In the genomic region with DNA sequence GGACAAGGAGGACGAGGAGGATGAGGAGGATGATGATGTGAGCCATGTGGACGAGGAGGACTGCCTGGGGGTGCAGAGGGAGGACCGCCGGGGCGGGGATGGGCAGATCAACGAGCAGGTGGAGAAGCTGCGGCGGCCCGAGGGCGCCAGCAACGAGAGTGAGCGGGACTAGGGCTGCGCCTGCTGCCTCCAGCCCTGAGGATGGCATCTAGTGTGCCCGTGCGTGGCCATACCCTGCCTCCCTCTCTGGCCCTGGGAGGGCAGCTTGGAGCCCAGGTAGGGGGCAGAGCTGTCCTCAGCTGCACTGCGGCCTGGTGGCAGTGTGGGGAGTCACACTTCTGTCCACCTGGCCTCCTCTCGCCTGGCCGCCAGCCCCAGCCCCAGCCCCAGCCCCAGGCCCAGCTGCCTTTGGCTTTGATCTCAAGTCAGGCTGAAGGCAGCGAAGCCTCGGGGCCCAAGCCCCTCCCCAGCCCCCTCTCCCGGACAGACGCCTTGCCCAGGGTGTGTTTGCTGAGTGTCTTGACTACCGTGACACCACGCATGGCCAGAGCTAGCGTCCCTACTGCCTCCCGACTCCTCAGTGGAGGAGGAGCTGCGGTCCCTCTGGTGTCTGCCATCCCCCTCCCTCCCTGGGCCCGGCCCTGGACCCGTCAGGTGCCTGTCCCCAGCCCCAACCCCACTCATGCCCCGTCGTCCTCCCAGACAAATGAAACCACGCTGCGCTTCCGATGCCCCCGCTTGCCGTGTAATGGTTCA, we compare ENCODE assay signal across 14 cellular contexts.
DNase-seq lines count a peak whose midpoint lies in the region; TF ChIP-seq lines count a peak whose summit lies in the region.
"Had no signal": no experiment of that assay in that cellular context is flagged by ENCODE, and none has a peak within 500 bp of the region (broad histone marks: within the 10 kb centered on the region; RNA-seq: fewer than 3 reads in every experiment).

No MANE protein-coding gene starts in this region.

- no peak for TF ChIP-seq POLR2A in esophagus muscularis mucosa (IDR thresholded peaks at IDR 0.05; ENCODE audit: low read depth)

- TF ChIP-seq CTCF in C4-2B (conservative IDR thresholded peaks at IDR 0.05) (no peak), Loucy (conservative IDR thresholded peaks at IDR 0.05; ENCODE audit: low read length) (peak; percentile 16; the same call in 1 of the 2 replicates), esophagus muscularis mucosa (IDR thresholded peaks at IDR 0.05) (no peak), osteoblast (IDR thresholded peaks at IDR 0.05; ENCODE audit: extremely low read depth, low read depth, low read length) (no peak)

- no peak for TF ChIP-seq EP300 in esophagus muscularis mucosa (IDR thresholded peaks at IDR 0.05)

- no peak overlapping the region for H3K9ac ChIP-seq in Loucy (ENCODE audit: low read depth, low read length, poor library complexity, severe bottlenecking)
- H3K9ac ChIP-seq: KMS-11 had no signal

- no peak overlapping the region for H2AFZ ChIP-seq in Loucy (ENCODE audit: low read length)
- no peak overlapping the region for H2AFZ ChIP-seq in osteoblast (ENCODE audit: low read length)

- DNase-seq in esophagus muscularis mucosa (ENCODE audit: extremely low spot score) = no peak
- peak; percentile 88 for DNase-seq in osteoblast (ENCODE audit: insufficient read length, low spot score, missing footprints)
- no peak for DNase-seq in DMS79 treated with DMSO at 0.1 percent for 48 hours (lab: John Stamatoyannopoulos, UW)
- DNase-seq in putamen (ENCODE audit: low spot score) = no peak
- DNase-seq in GF-D8 (lab: John Stamatoyannopoulos, UW) = no peak
- DNase-seq in ACHN = no peak
- DNase-seq: activated CD4-positive, CD25-positive, alpha-beta regulatory T cell; activated effector memory CD4-positive, alpha-beta T cell treated with anti-CD3 and anti-CD28 coated beads, Interleukin-2, amount 50 U/mL, for 16 hours; anterior cingulate cortex; NCI-H1417; NCI-H82 had no signal

- intact Hi-C loops in esophagus muscularis mucosa (cut with DNase I) = loop anchor here (5.0 kb wide), 1 partner anchor 98 kb away; no protein-coding TSS in a partner anchor

- H4K20me1 ChIP-seq in Loucy (ENCODE audit: insufficient read depth, low read length, poor library complexity, severe bottlenecking) (no peaks in the 10 kb centered on the region), osteoblast (ENCODE audit: insufficient read depth, low read length) (no peaks in the 10 kb centered on the region)

- H3K27me3 ChIP-seq in Loucy (ENCODE audit: insufficient read depth, low read length, poor library complexity, severe bottlenecking) (no peaks in the 10 kb centered on the region), esophagus muscularis mucosa (no peaks in the 10 kb centered on the region), osteoblast (ENCODE audit: insufficient read depth, low read length) (no peaks in the 10 kb centered on the region)

- WGBS in esophagus muscularis mucosa = 90% methylated on average over 30 of the region's 36 CpGs

- H3K4me1 ChIP-seq in Loucy (ENCODE audit: insufficient read depth, low read length, poor library complexity, severe bottlenecking) (peaks cover 4% of the 10 kb centered on the region), esophagus muscularis mucosa (peaks cover 15 to 73% (median 58%) of the 10 kb centered on the region in 4 donors), osteoblast (ENCODE audit: insufficient read depth, low read length) (peaks cover 11% of the 10 kb centered on the region)

- H3K4me2 ChIP-seq in Loucy (ENCODE audit: low read depth, low read length, poor library complexity, severe bottlenecking) = no peak overlapping the region
- no peak overlapping the region for H3K4me2 ChIP-seq in osteoblast (ENCODE audit: insufficient read depth, low read length)
- H3K4me2 ChIP-seq: KMS-11 had no signal

- H3K36me3 ChIP-seq in Loucy (ENCODE audit: insufficient read depth, low read length) (peaks cover 15% of the 10 kb centered on the region; the same call in 1 of the 2 replicates), esophagus muscularis mucosa (peaks cover 0 to 41% (median 17%) of the 10 kb centered on the region in 4 donors), osteoblast (ENCODE audit: insufficient read depth, low read length) (peaks cover 7% of the 10 kb centered on the region)

- in situ Hi-C loops in ACHN (cut with HindIII; ENCODE audit: low pct_ligation_motif_present, low pct_unique_long_range_greater_than_20kb, low sequenced_read_pairs) = no loop called here

- H3K9me3 ChIP-seq in Loucy (ENCODE audit: insufficient read depth, low read depth, low read length) = no peaks in the 10 kb centered on the region
- H3K9me3 ChIP-seq in esophagus muscularis mucosa = no peaks in the 10 kb centered on the region
- no peaks in the 10 kb centered on the region for H3K9me3 ChIP-seq in osteoblast (ENCODE audit: low read depth, low read length)

- H3K4me3 ChIP-seq in Loucy (ENCODE audit: low read length, poor library complexity, severe bottlenecking) (no peak overlapping the region), esophagus muscularis mucosa (no peak overlapping the region), osteoblast (ENCODE audit: insufficient read depth, low read length) (no peak overlapping the region)

- no peaks in the 10 kb centered on the region for H3K79me2 ChIP-seq in Loucy (ENCODE audit: insufficient read depth, low read length)
- H3K79me2 ChIP-seq in osteoblast (ENCODE audit: insufficient read depth, low read length) = no peaks in the 10 kb centered on the region

- no peaks in the 10 kb centered on the region for H3F3A ChIP-seq in Loucy (ENCODE audit: low read depth)

- H3K9me2 ChIP-seq in Loucy (replicated peaks; ENCODE audit: low read depth, low read length) = no peaks in the 10 kb centered on the region

- H3K27ac ChIP-seq in C4-2B = peak overlapping the region; percentile 96
- peak overlapping the region; percentile 73 to 83 (median 76) for H3K27ac ChIP-seq in esophagus muscularis mucosa (replicated peaks in 1 of 4)
- no peak overlapping the region for H3K27ac ChIP-seq in osteoblast (ENCODE audit: low read depth, low read length)
- H3K27ac ChIP-seq: KMS-11 had no signal
